ENCODE assay signal across 1 cellular context in the genomic region with DNA sequence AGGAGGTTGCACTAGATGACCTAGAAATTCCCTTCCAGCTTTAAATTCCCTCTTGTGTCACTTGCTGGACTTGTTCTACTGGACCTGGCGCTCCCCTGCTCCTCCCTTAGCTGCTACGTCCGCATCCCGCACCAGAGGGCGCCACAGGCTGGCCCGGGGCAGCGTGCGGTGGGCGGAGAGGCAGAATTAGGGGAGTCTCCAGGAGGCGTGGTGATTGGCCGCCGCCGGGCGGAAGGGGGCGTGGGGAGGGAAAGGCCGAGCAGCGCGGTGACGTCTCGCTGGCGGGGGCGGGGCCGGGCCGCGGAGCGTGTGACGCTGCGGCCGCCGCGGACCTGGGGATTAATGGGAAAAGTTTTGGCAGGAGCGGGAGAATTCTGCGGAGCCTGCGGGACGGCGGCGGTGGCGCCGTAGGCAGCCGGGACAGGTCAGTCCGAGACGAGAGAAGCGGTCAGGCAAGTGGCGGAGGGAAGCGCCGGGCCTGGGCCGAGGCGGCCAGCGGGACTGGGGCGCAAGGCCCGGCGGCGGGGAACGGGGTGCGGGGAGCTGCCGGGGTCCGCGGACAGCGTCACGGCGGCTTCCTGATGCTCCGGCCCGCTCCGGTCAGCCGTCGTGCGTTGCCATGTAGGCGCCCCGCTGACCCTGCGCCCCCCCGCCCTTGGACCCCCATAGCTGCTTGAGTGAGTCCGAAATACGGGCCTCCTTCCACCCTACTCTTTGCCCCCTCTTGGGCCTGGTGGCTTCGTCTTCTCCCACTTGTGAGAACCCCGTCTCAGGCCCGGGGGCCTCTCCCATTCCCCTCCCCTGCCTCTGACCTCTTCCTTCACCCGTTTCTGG.
TF ChIP-seq lines count a peak whose summit lies in the region.

TSS of gene PPARD (plus strand) at position 301 of the 834 bp plus-strand sequence. CDS start 68,530 bp downstream, outside the sequence.

TF ChIP-seq in HepG2, 621 proteins besides CTCF, POLR2A, EP300 and RAD21 (continued from another document and continues in another):
- no peak for TF ChIP-seq ZNF800 (CRISPR knock-in tag; IDR thresholded peaks at IDR 0.05)
- no peak; the same call in 1 of the 2 replicates for TF ChIP-seq THAP7 (CRISPR knock-in tag; IDR thresholded peaks at IDR 0.05)
- peak; percentile 84; the same call in 1 of the 2 replicates for TF ChIP-seq ZNF280B (CRISPR knock-in tag; IDR thresholded peaks at IDR 0.05; ENCODE audit: borderline replicate concordance)
- no peak for TF ChIP-seq GLI4 (CRISPR knock-in tag; IDR thresholded peaks at IDR 0.05; ENCODE audit: borderline replicate concordance)
- peak; percentile 92; the same call in 1 of the 2 replicates for TF ChIP-seq MAZ (IDR thresholded peaks at IDR 0.05; ENCODE audit: borderline replicate concordance, low read depth, low read length)
- peak; percentile 97 for TF ChIP-seq MAZ (CRISPR knock-in tag; IDR thresholded peaks at IDR 0.05; ENCODE audit: low read depth)
- no peak for TF ChIP-seq ARID2 (CRISPR knock-in tag; IDR thresholded peaks at IDR 0.05; ENCODE audit: borderline replicate concordance)
- TF ChIP-seq FLYWCH1 (CRISPR knock-in tag; IDR thresholded peaks at IDR 0.05) = no peak
- 0 out of 2 replicates have a peak, but pooled peaks have one; percentile 72 for TF ChIP-seq MIER2 (CRISPR knock-in tag; IDR thresholded peaks at IDR 0.05)
- TF ChIP-seq HNRNPUL1 (IDR thresholded peaks at IDR 0.05; ENCODE audit: low read depth, low read length) = no peak
- TF ChIP-seq PLRG1 (conservative IDR thresholded peaks at IDR 0.05) = no peak
- no peak; the same call in 1 of the 2 replicates for TF ChIP-seq ZNF264 (CRISPR knock-in tag; IDR thresholded peaks at IDR 0.05)
- TF ChIP-seq, protein P1, sequence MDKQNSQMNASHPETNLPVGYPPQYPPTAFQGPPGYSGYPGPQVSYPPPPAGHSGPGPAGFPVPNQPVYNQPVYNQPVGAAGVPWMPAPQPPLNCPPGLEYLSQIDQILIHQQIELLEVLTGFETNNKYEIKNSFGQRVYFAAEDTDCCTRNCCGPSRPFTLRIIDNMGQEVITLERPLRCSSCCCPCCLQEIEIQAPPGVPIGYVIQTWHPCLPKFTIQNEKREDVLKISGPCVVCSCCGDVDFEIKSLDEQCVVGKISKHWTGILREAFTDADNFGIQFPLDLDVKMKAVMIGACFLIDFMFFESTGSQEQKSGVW (CRISPR knock-in tag; IDR thresholded peaks at IDR 0.05; ENCODE audit: borderline replicate concordance) = no peak; the same call in 1 of the 2 replicates
- peak; percentile 63; the same call in 1 of the 2 replicates for TF ChIP-seq RCOR2 (CRISPR knock-in tag; IDR thresholded peaks at IDR 0.05)
- TF ChIP-seq, protein P2, sequence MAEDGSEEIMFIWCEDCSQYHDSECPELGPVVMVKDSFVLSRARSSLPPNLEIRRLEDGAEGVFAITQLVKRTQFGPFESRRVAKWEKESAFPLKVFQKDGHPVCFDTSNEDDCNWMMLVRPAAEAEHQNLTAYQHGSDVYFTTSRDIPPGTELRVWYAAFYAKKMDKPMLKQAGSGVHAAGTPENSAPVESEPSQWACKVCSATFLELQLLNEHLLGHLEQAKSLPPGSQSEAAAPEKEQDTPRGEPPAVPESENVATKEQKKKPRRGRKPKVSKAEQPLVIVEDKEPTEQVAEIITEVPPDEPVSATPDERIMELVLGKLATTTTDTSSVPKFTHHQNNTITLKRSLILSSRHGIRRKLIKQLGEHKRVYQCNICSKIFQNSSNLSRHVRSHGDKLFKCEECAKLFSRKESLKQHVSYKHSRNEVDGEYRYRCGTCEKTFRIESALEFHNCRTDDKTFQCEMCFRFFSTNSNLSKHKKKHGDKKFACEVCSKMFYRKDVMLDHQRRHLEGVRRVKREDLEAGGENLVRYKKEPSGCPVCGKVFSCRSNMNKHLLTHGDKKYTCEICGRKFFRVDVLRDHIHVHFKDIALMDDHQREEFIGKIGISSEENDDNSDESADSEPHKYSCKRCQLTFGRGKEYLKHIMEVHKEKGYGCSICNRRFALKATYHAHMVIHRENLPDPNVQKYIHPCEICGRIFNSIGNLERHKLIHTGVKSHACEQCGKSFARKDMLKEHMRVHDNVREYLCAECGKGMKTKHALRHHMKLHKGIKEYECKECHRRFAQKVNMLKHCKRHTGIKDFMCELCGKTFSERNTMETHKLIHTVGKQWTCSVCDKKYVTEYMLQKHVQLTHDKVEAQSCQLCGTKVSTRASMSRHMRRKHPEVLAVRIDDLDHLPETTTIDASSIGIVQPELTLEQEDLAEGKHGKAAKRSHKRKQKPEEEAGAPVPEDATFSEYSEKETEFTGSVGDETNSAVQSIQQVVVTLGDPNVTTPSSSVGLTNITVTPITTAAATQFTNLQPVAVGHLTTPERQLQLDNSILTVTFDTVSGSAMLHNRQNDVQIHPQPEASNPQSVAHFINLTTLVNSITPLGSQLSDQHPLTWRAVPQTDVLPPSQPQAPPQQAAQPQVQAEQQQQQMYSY (CRISPR knock-in tag; IDR thresholded peaks at IDR 0.05) = no peak
- no peak for TF ChIP-seq ZNF605 (CRISPR knock-in tag; IDR thresholded peaks at IDR 0.05)
- TF ChIP-seq FOSL2 (CRISPR knock-in tag; IDR thresholded peaks at IDR 0.05) = peak; percentile 75
- TF ChIP-seq ZNF713 (CRISPR knock-in tag; IDR thresholded peaks at IDR 0.05) = no peak
- TF ChIP-seq AKAP8 (CRISPR knock-in tag; IDR thresholded peaks at IDR 0.05) = no peak
- TF ChIP-seq ZNF234 (CRISPR knock-in tag; conservative IDR thresholded peaks at IDR 0.05) = no peak; the same call in 1 of the 2 replicates
- no peak for TF ChIP-seq KDM6A (CRISPR knock-in tag; IDR thresholded peaks at IDR 0.05; ENCODE audit: low read depth)
- no peak for TF ChIP-seq RERE (CRISPR knock-in tag; IDR thresholded peaks at IDR 0.05; ENCODE audit: low read depth)
- TF ChIP-seq THYN1 (CRISPR knock-in tag; IDR thresholded peaks at IDR 0.05; ENCODE audit: borderline replicate concordance, low read depth) = 0 out of 2 replicates have a peak, but pooled peaks have one; percentile 70
- TF ChIP-seq IRX3 (CRISPR knock-in tag; IDR thresholded peaks at IDR 0.05; ENCODE audit: borderline replicate concordance, low read depth) = peak; percentile 50; the same call in 1 of the 2 replicates
- TF ChIP-seq ZNF670 (CRISPR knock-in tag; IDR thresholded peaks at IDR 0.05; ENCODE audit: borderline replicate concordance) = peak; percentile 85; the same call in 1 of the 2 replicates
- TF ChIP-seq PREB (CRISPR knock-in tag; IDR thresholded peaks at IDR 0.05) = no peak
- no peak for TF ChIP-seq MTF1 (CRISPR knock-in tag; IDR thresholded peaks at IDR 0.05)
- TF ChIP-seq RELA (CRISPR knock-in tag; IDR thresholded peaks at IDR 0.05) = peak; percentile 79
- no peak for TF ChIP-seq SOX13 (IDR thresholded peaks at IDR 0.05)
- peak in 1 of 2 experiments; percentile 60; a peak in 1 of 4 replicates for TF ChIP-seq SOX13 (CRISPR knock-in tag; conservative IDR thresholded peaks at IDR 0.05 in 1 of 2, IDR thresholded peaks at IDR 0.05 in 1 of 2)
- peak; percentile 92 for TF ChIP-seq HNRNPLL (IDR thresholded peaks at IDR 0.05; ENCODE audit: low read depth, low read length, poor library complexity, severe bottlenecking)
- no peak for TF ChIP-seq CENPX (CRISPR knock-in tag; IDR thresholded peaks at IDR 0.05)
- no peak for TF ChIP-seq CEBPB (IDR thresholded peaks at IDR 0.05; ENCODE audit: borderline replicate concordance, low read depth, low read length)
- TF ChIP-seq ZNF850 (CRISPR knock-in tag; conservative IDR thresholded peaks at IDR 0.05) = no peak
- peak; percentile 71 for TF ChIP-seq TAF1 (CRISPR knock-in tag; IDR thresholded peaks at IDR 0.05)
- TF ChIP-seq KAT2B (IDR thresholded peaks at IDR 0.05; ENCODE audit: borderline replicate concordance, low read depth, low read length) = no peak
- TF ChIP-seq ZFP82 (CRISPR knock-in tag; IDR thresholded peaks at IDR 0.05; ENCODE audit: borderline replicate concordance) = no peak
- TF ChIP-seq RORA (CRISPR knock-in tag; IDR thresholded peaks at IDR 0.05) = no peak
- TF ChIP-seq ZBTB37 (CRISPR knock-in tag; IDR thresholded peaks at IDR 0.05) = no peak
- no peak; the same call in 1 of the 2 replicates for TF ChIP-seq ZNF761 (CRISPR knock-in tag; conservative IDR thresholded peaks at IDR 0.05)
- TF ChIP-seq NBN (conservative IDR thresholded peaks at IDR 0.05) = no peak
